ENCODE assay signal across 7 cellular contexts in genomic region chr16:28553776-28554633, GRCh38. TPM values are rescaled to one million over a fixed set of nuclear protein-coding genes. Genes with fewer than 3 reads are reported as not detected.
DNase-seq lines count a peak whose midpoint lies in the region; ATAC-seq, FAIRE-seq and TF ChIP-seq lines count a peak whose summit lies in the region.

Gene SGF29 (plus strand): TSS chr16:28553920. CDS start chr16:28581070, 27,150 bp downstream.

- peaks cover 29% of the 10 kb centered on the region for H3K79me2 ChIP-seq in hepatocyte

- TF ChIP-seq CTCF in astrocyte of the cerebellum (IDR thresholded peaks at IDR 0.05; ENCODE audit: low read depth, low read length, missing control alignments) (peak; percentile 18), hepatocyte (IDR thresholded peaks at IDR 0.05; ENCODE audit: poor library complexity) (peak; percentile 58), retinal pigment epithelial cell (conservative IDR thresholded peaks at IDR 0.05; ENCODE audit: low read depth, low read length) (peak; percentile 16)

- in situ Hi-C loops in astrocyte of the cerebellum (cut with HindIII; ENCODE audit: low sequenced_read_pairs): no loop called here

- H3K4me2 ChIP-seq in hepatocyte: peak within 1 kb of the TSS; percentile 80

- H2AFZ ChIP-seq in hepatocyte: peak within 1 kb of the TSS; percentile 79

- H4K20me1 ChIP-seq in hepatocyte (ENCODE audit: insufficient read depth, poor library complexity, severe bottlenecking): no peaks in the 10 kb centered on the region

- H3K27me3 ChIP-seq in hepatocyte: no peaks in the 10 kb centered on the region

- H3K27ac ChIP-seq in hepatocyte: peak within 1 kb of the TSS; percentile 98

- no peaks in the 10 kb centered on the region for H3K4me1 ChIP-seq in hepatocyte (ENCODE audit: insufficient read depth)

- ATAC-seq in HG02973 (IDR thresholded peaks at IDR 0.05; ENCODE audit: unreplicated experiment): peak; percentile 70

- H3K36me3 ChIP-seq in hepatocyte (replicated peaks; ENCODE audit: insufficient read depth, low read depth): no peaks in the 10 kb centered on the region

- peak; percentile 86 for DNase-seq in GM18507 (ENCODE audit: extremely low spot score, insufficient read length, low read depth)
- peak; percentile 91 to 93 for DNase-seq in NCI-H2081 (lab: John Stamatoyannopoulos, UW)
- DNase-seq in T-helper 9 cell: peak; percentile 88
- DNase-seq in astrocyte of the cerebellum (ENCODE audit: low read depth): peak; percentile 84
- peak; percentile 94 for DNase-seq in hepatocyte (ENCODE audit: low spot score)
- peak; percentile 53 for DNase-seq in retinal pigment epithelial cell (ENCODE audit: low read depth)

- WGBS in hepatocyte (ENCODE audit: low lambda C conversion rate, missing lambda C conversion rate): 6% methylated on average over 62 of the region's 88 CpGs

- H3K4me3 ChIP-seq in astrocyte of the cerebellum (ENCODE audit: low read depth, low read length) (peak within 1 kb of the TSS; percentile 72), hepatocyte (peak within 1 kb of the TSS; percentile 72), retinal pigment epithelial cell (ENCODE audit: low read length) (peak within 1 kb of the TSS; percentile 70)

- no peaks in the 10 kb centered on the region for H3K9me3 ChIP-seq in hepatocyte (ENCODE audit: low read depth)

- no peaks in the 10 kb centered on the region for H3K9me2 ChIP-seq in hepatocyte (replicated peaks; ENCODE audit: insufficient read depth)

- FAIRE-seq in GM18507 (lab: Jason Lieb, UNC): peak; percentile 88

RNA-seq across cellular contexts. Expression of gene SGF29, which starts in this region (rescaled TPM):
- 12.7 and 12.8 TPM in 2 replicates for total RNA-seq in hepatocyte
- polyA plus RNA-seq in hepatocyte: 14.1 and 17.1 TPM in 2 replicates

Comparison
In these comparisons a context has a peak if more than half of its experiments do, and no peak if none do; other contexts are left out.
1. Peak in every context shown above with its lines: DNase-seq, ATAC-seq, H3K4me3 ChIP-seq and H3K27ac ChIP-seq.